9 cellular contexts compared by ENCODE assay signal in genomic region chr16:75147968-75148310, GRCh38. TPM values are rescaled to one million over a fixed set of nuclear protein-coding genes. Genes with fewer than 3 reads are reported as not detected.
DNase-seq lines count a peak whose midpoint lies in the region; ATAC-seq, FAIRE-seq and TF ChIP-seq lines count a peak whose summit lies in the region.
"Had no signal": no experiment of that assay in that cellular context is flagged by ENCODE, and none has a peak within 500 bp of the region (broad histone marks: within the 10 kb centered on the region; RNA-seq: fewer than 3 reads in every experiment).

No MANE protein-coding gene starts in this region.

- peaks cover 10% of the 10 kb centered on the region for H3K9me3 Mint-ChIP-seq in activated CD4-positive, alpha-beta T cell treated with anti-CD3 and anti-CD28 coated beads, Interleukin-2, amount 10 ng/mL, durations not matched to agents 24 days and 14 days
- H3K9me3 Mint-ChIP-seq in activated T-helper 17 cell treated with anti-CD3 and anti-CD28 coated beads, Interleukin-2, amount 50 U/mL, for 72 hours = peaks cover 15% of the 10 kb centered on the region

- no peak for FAIRE-seq in kidney (lab: Jason Lieb, UNC)

- H3K27ac ChIP-seq in kidney (ENCODE audit: low read depth in 2 of 2, low read length in 2 of 2) = no peak overlapping the region
- H3K27ac ChIP-seq in substantia nigra (ENCODE audit: low read depth, low read length, poor library complexity, severe bottlenecking) = peak overlapping the region; percentile 93

- ATAC-seq in activated T-helper 17 cell treated with anti-CD3 and anti-CD28 coated beads, Interleukin-2, amount 50 U/mL, for 72 hours (replicated peaks) = no peak

- H3K36me3 Mint-ChIP-seq in activated CD4-positive, alpha-beta T cell treated with anti-CD3 and anti-CD28 coated beads, Interleukin-2, amount 10 ng/mL, durations not matched to agents 24 days and 14 days (ENCODE audit: low read depth) = peaks cover 32% of the 10 kb centered on the region
- peaks cover 32% of the 10 kb centered on the region for H3K36me3 Mint-ChIP-seq in activated T-helper 17 cell treated with anti-CD3 and anti-CD28 coated beads, Interleukin-2, amount 50 U/mL, for 72 hours (ENCODE audit: low read depth)

- peaks cover 0 to 3% of the 10 kb centered on the region in 2 donors for H3K9me3 ChIP-seq in kidney (ENCODE audit: control insufficient read depth in 1 of 2, low read length in 2 of 2)

- no peaks in the 10 kb centered on the region for H3K27me3 Mint-ChIP-seq in activated CD4-positive, alpha-beta T cell treated with anti-CD3 and anti-CD28 coated beads, Interleukin-2, amount 10 ng/mL, durations not matched to agents 24 days and 14 days
- H3K27me3 Mint-ChIP-seq in activated T-helper 17 cell treated with anti-CD3 and anti-CD28 coated beads, Interleukin-2, amount 50 U/mL, for 72 hours = no peaks in the 10 kb centered on the region

- DNase-seq in activated CD4-positive, alpha-beta T cell treated with anti-CD3 and anti-CD28 coated beads, Interleukin-2, amount 10 ng/mL, durations not matched to agents 24 days and 14 days = no peak
- DNase-seq in activated CD4-positive, alpha-beta T cell treated with anti-CD3 and anti-CD28 coated beads for 4 hours = no peak
- DNase-seq in kidney (no peak), substantia nigra (lab: John Stamatoyannopoulos, UW) (no peak), NCI-H1694 (lab: John Stamatoyannopoulos, UW) (no peak), HuH-7.5 (ENCODE audit: low spot score) (no peak), NCI-H1436 (lab: John Stamatoyannopoulos, UW) (no peak)

- intact Hi-C loops in activated CD4-positive, alpha-beta T cell treated with anti-CD3 and anti-CD28 coated beads, Interleukin-2, amount 10 ng/mL, durations not matched to agents 24 days and 14 days (cut with micrococcal nuclease) = loop anchor here (1.0 to 5.0 kb wide), 6 partner anchors 37 to 499 kb away; partner anchors contain the start of genes KARS1, MLKL, TERF2IP and WDR59
- intact Hi-C loops in kidney (cut with DNase I) = no loop called here

- peaks cover 19% of the 10 kb centered on the region for H3K4me1 Mint-ChIP-seq in activated CD4-positive, alpha-beta T cell treated with anti-CD3 and anti-CD28 coated beads, Interleukin-2, amount 10 ng/mL, durations not matched to agents 24 days and 14 days
- peaks cover 13% of the 10 kb centered on the region for H3K4me1 Mint-ChIP-seq in activated T-helper 17 cell treated with anti-CD3 and anti-CD28 coated beads, Interleukin-2, amount 50 U/mL, for 72 hours

- H3K27ac Mint-ChIP-seq in activated CD4-positive, alpha-beta T cell treated with anti-CD3 and anti-CD28 coated beads, Interleukin-2, amount 10 ng/mL, durations not matched to agents 24 days and 14 days = no peak overlapping the region
- no peak overlapping the region for H3K27ac Mint-ChIP-seq in activated T-helper 17 cell treated with anti-CD3 and anti-CD28 coated beads, Interleukin-2, amount 50 U/mL, for 72 hours

- peak overlapping the region; percentile 92 for H3K4me3 Mint-ChIP-seq in activated CD4-positive, alpha-beta T cell treated with anti-CD3 and anti-CD28 coated beads, Interleukin-2, amount 10 ng/mL, durations not matched to agents 24 days and 14 days
- peak overlapping the region; percentile 86 for H3K4me3 Mint-ChIP-seq in activated T-helper 17 cell treated with anti-CD3 and anti-CD28 coated beads, Interleukin-2, amount 50 U/mL, for 72 hours

- peak overlapping the region; percentile 21 to 94 for H3K4me3 ChIP-seq in kidney (ENCODE audit: low read length in 2 of 2)

- H3K9ac ChIP-seq in kidney (ENCODE audit: low read length in 2 of 2) = no peak overlapping the region

- H3K4me1 ChIP-seq in kidney (ENCODE audit: control insufficient read depth in 1 of 2, insufficient read depth in 1 of 2, low read depth in 1 of 2, low read length in 2 of 2) = no peaks in the 10 kb centered on the region

- no peak for TF ChIP-seq CTCF in kidney (IDR thresholded peaks at IDR 0.05; ENCODE audit: borderline replicate concordance, extremely low read depth, insufficient read depth)

- peaks cover 0 to 2% of the 10 kb centered on the region in 2 donors for H3K36me3 ChIP-seq in kidney (ENCODE audit: control insufficient read depth in 1 of 2, insufficient read depth in 2 of 2, low read length in 2 of 2)

RNA-seq across cellular contexts. Expression of gene ZFP1, which starts 0.4 kb away (rescaled TPM):
- total RNA-seq in activated CD4-positive, alpha-beta T cell treated with anti-CD3 and anti-CD28 coated beads, Interleukin-2, amount 10 ng/mL, durations not matched to agents 24 days and 14 days = 14.3 and 16.5 TPM in 2 replicates
- 10 to 100 TPM; 16.9 to 19.0 TPM for total RNA-seq in activated T-helper 17 cell treated with anti-CD3 and anti-CD28 coated beads, Interleukin-2, amount 50 U/mL, for 72 hours
- total RNA-seq in kidney = 9.2 TPM
- 4.6 TPM for polyA plus RNA-seq in kidney (ENCODE audit: insufficient read depth, low read depth, low replicate concordance)

RNA-seq across cellular contexts. Expression of gene LDHD, which starts 31.4 kb away (rescaled TPM):
- 0.09 and 0.24 TPM in 2 replicates for total RNA-seq in activated CD4-positive, alpha-beta T cell treated with anti-CD3 and anti-CD28 coated beads, Interleukin-2, amount 10 ng/mL, durations not matched to agents 24 days and 14 days
- under 1 TPM; 0.11 to 0.48 TPM for total RNA-seq in activated T-helper 17 cell treated with anti-CD3 and anti-CD28 coated beads, Interleukin-2, amount 50 U/mL, for 72 hours
- 14.7 TPM for total RNA-seq in kidney
- 73.3 TPM for polyA plus RNA-seq in kidney (ENCODE audit: insufficient read depth, low read depth, low replicate concordance)

RNA-seq across cellular contexts. Expression of gene CTRB2, which starts 59.0 kb away (rescaled TPM):
- not detected in 2 replicates for total RNA-seq in activated CD4-positive, alpha-beta T cell treated with anti-CD3 and anti-CD28 coated beads, Interleukin-2, amount 10 ng/mL, durations not matched to agents 24 days and 14 days
- total RNA-seq in activated T-helper 17 cell treated with anti-CD3 and anti-CD28 coated beads, Interleukin-2, amount 50 U/mL, for 72 hours = not detected
- not detected for total RNA-seq in kidney
- polyA plus RNA-seq in kidney (ENCODE audit: insufficient read depth, low read depth, low replicate concordance) = not detected
- total RNA-seq: subcutaneous adipose tissue had no signal

Comparison
In these comparisons a context has a peak if more than half of its experiments do, and no peak if none do; other contexts are left out.
1. RNA of gene LDHD, which starts 31.4 kb away (total RNA-seq): 14.7 TPM in kidney (single experiment); 0.11 to 0.48 TPM in activated T-helper 17 cell treated with anti-CD3 and anti-CD28 coated beads, Interleukin-2, amount 50 U/mL, for 72 hours and 0.09 to 0.24 TPM in activated CD4-positive, alpha-beta T cell treated with anti-CD3 and anti-CD28 coated beads, Interleukin-2, amount 10 ng/mL, durations not matched to agents 24 days and 14 days; every median in the first group is over 10 times any median in the second.